In the genomic region with DNA sequence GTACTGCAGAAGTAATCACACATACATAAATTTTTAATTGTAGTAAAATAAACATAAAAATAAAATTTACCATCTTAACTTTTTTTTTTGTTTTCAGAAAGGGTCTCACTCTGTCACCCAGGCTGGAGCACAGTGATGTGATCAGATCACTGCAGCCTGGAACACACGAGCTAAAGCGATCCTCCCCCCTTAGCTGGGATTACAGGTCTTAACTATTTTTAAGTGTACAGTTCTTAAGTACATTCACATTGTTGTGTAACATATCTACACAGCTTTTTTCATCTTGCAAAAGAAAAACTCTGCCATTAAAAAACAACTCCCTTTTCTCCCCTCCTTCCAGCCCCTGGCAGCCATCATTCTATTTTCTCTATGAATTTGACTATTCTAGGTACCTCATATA, we compare ENCODE assay signal across 23 cellular contexts.
"Had no signal": no experiment of that assay in that cellular context is flagged by ENCODE, and none has a peak within 500 bp of the region (broad histone marks: within the 10 kb centered on the region; RNA-seq: fewer than 3 reads in every experiment).

No MANE protein-coding gene starts in this region.

- H3K9me3 ChIP-seq: pancreas, testis had no signal

- H3K9me3 Mint-ChIP-seq: central memory CD8-positive, alpha-beta T cell had no signal

- DNase-seq: activated CD8-positive, alpha-beta T cell treated with anti-CD3 and anti-CD28 coated beads for 36 hours; activated gamma-delta T cell; activated naive CD8-positive, alpha-beta T cell treated with anti-CD3 and anti-CD28 coated beads, Interleukin-2, amount 10 ng/mL, durations not matched to agents 7 days and 5 days; activated T-cell treated with anti-CD3 and anti-CD28 coated beads, Interleukin-2, amount 50 U/mL, for 24 hours; aorta; brain microvascular endothelial cell; gastrocnemius medialis; head of caudate nucleus; kidney glomerular epithelial cell; mesenchymal stem cell; mucosa of descending colon; naive B cell; pancreas; stimulated activated CD4-positive, alpha-beta T cell treated with anti-CD3 and anti-CD28 coated beads, Interleukin-4, amount 100 ng/mL, for 24 hours; T-helper 1 cell; testis had no signal

- ATAC-seq: activated CD8-positive, alpha-beta T cell treated with anti-CD3 and anti-CD28 coated beads for 36 hours; gastrocnemius medialis; mucosa of descending colon; pancreas; sciatic nerve; SK-N-SH treated with all-trans-retinoic acid at 6 μM for 48 hours; stimulated activated effector memory CD8-positive, alpha-beta T cell treated with anti-CD3 and anti-CD28 coated beads, Interleukin-12 subunit alpha, Interleukin-12 subunit beta, amount 100 ng/mL, for 72 hours had no signal

- H3K4me3 ChIP-seq: coronary artery, gastrocnemius medialis, mucosa of descending colon, pancreas, smooth muscle cell, testis had no signal

- H3K27me3 Mint-ChIP-seq: activated CD8-positive, alpha-beta T cell treated with anti-CD3 and anti-CD28 coated beads for 36 hours; activated naive CD8-positive, alpha-beta T cell treated with anti-CD3 and anti-CD28 coated beads, Interleukin-2, amount 10 ng/mL, durations not matched to agents 7 days and 5 days; activated T-cell treated with anti-CD3 and anti-CD28 coated beads, Interleukin-2, amount 50 U/mL, for 24 hours; central memory CD8-positive, alpha-beta T cell; naive B cell; type B pancreatic cell had no signal

- H3K27ac ChIP-seq: brain microvascular endothelial cell, coronary artery, pancreas had no signal

- H3K4me1 ChIP-seq: testis had no signal

- H3K27me3 ChIP-seq: brain microvascular endothelial cell, gastrocnemius medialis, pancreas, testis had no signal

- H3K4me3 Mint-ChIP-seq: activated CD8-positive, alpha-beta T cell treated with anti-CD3 and anti-CD28 coated beads for 36 hours; activated naive CD8-positive, alpha-beta T cell treated with anti-CD3 and anti-CD28 coated beads, Interleukin-2, amount 10 ng/mL, durations not matched to agents 7 days and 5 days; activated T-cell treated with anti-CD3 and anti-CD28 coated beads, Interleukin-2, amount 50 U/mL, for 24 hours; central memory CD8-positive, alpha-beta T cell; naive B cell; stimulated activated effector memory CD8-positive, alpha-beta T cell treated with anti-CD3 and anti-CD28 coated beads, Interleukin-12 subunit alpha, Interleukin-12 subunit beta, amount 100 ng/mL, for 72 hours; type B pancreatic cell had no signal

- H3K27ac Mint-ChIP-seq: activated CD8-positive, alpha-beta T cell treated with anti-CD3 and anti-CD28 coated beads for 36 hours; activated naive CD8-positive, alpha-beta T cell treated with anti-CD3 and anti-CD28 coated beads, Interleukin-2, amount 10 ng/mL, durations not matched to agents 7 days and 5 days; activated T-cell treated with anti-CD3 and anti-CD28 coated beads, Interleukin-2, amount 50 U/mL, for 24 hours; stimulated activated effector memory CD8-positive, alpha-beta T cell treated with anti-CD3 and anti-CD28 coated beads, Interleukin-12 subunit alpha, Interleukin-12 subunit beta, amount 100 ng/mL, for 72 hours; type B pancreatic cell had no signal
